Comparison of ENCODE assay signal across 8 cellular contexts in genomic region chr9:19097431-19097830, GRCh38. TPM values are rescaled to one million over a fixed set of nuclear protein-coding genes. Genes with fewer than 3 reads are reported as not detected.
A peak's percentile ranks its signal among the peaks of the same experiment; 100 is the strongest.
DNase-seq lines count a peak whose midpoint lies in the region; ATAC-seq, FAIRE-seq and TF ChIP-seq lines count a peak whose summit lies in the region.
"Not testable (repeated sequence)": the region's sequence is repeated elsewhere in the genome, so short reads cannot be mapped to it uniquely, and the experiment has no call there.

No MANE protein-coding gene starts in this region.

- intact Hi-C loops in activated B cell treated with CpG ODN at 0.5 μM for 24 hours (cut with micrococcal nuclease); endothelial cell of umbilical vein (cut with micrococcal nuclease): not testable (repeated sequence)

- H3K4me1 Mint-ChIP-seq in CD4-positive, CD25-positive, alpha-beta regulatory T cell = peaks cover 6 to 54% (median 32%) of the 10 kb centered on the region in 4 donors
- peaks cover 25% of the 10 kb centered on the region for H3K4me1 Mint-ChIP-seq in activated B cell treated with CpG ODN at 0.5 μM for 24 hours
- H3K4me1 Mint-ChIP-seq in activated CD8-positive, alpha-beta memory T cell treated with anti-CD3 and anti-CD28 coated beads, Interleukin-2, amount 10 ng/mL, durations not matched to agents 7 days and 5 days = peaks cover 42% of the 10 kb centered on the region
- peaks cover 24% of the 10 kb centered on the region for H3K4me1 Mint-ChIP-seq in activated naive CD8-positive, alpha-beta T cell (ENCODE audit: low read depth)
- peaks cover 50% of the 10 kb centered on the region for H3K4me1 Mint-ChIP-seq in stimulated activated naive CD8-positive, alpha-beta T cell treated with anti-CD3 and anti-CD28 coated beads, Interleukin-15, amount 100 ng/mL, for 72 hours

- not testable (repeated sequence) for H3K9ac ChIP-seq in OCI-LY1 (ENCODE audit: low read length); endothelial cell of umbilical vein (replicated peaks; ENCODE audit: extremely low read depth, insufficient read depth, low read length)

- peaks cover 13% of the 10 kb centered on the region for H3K36me3 Mint-ChIP-seq in CD4-positive, CD25-positive, alpha-beta regulatory T cell
- H3K36me3 Mint-ChIP-seq in activated B cell treated with CpG ODN at 0.5 μM for 24 hours (ENCODE audit: low read depth) = peaks cover 39% of the 10 kb centered on the region
- H3K36me3 Mint-ChIP-seq in activated CD8-positive, alpha-beta memory T cell treated with anti-CD3 and anti-CD28 coated beads, Interleukin-2, amount 10 ng/mL, durations not matched to agents 7 days and 5 days = peaks cover 47% of the 10 kb centered on the region
- H3K36me3 Mint-ChIP-seq in activated naive CD8-positive, alpha-beta T cell = not testable (repeated sequence)

- not testable (repeated sequence) for H4K20me1 ChIP-seq in OCI-LY1 (ENCODE audit: insufficient read depth, low read length); endothelial cell of umbilical vein (replicated peaks; ENCODE audit: control insufficient read depth, extremely low read depth, insufficient read depth, low read length)

- H3K4me3 Mint-ChIP-seq in CD4-positive, CD25-positive, alpha-beta regulatory T cell = peak overlapping the region; percentile 56 to 74 (median 68)
- not testable (repeated sequence) for H3K4me3 Mint-ChIP-seq in activated B cell treated with CpG ODN at 0.5 μM for 24 hours
- peak overlapping the region; percentile 18 for H3K4me3 Mint-ChIP-seq in activated CD8-positive, alpha-beta memory T cell treated with anti-CD3 and anti-CD28 coated beads, Interleukin-2, amount 10 ng/mL, durations not matched to agents 7 days and 5 days
- peak overlapping the region; percentile 23 for H3K4me3 Mint-ChIP-seq in activated naive CD8-positive, alpha-beta T cell
- H3K4me3 Mint-ChIP-seq in stimulated activated naive CD8-positive, alpha-beta T cell treated with anti-CD3 and anti-CD28 coated beads, Interleukin-15, amount 100 ng/mL, for 72 hours = peak overlapping the region; percentile 46 to 57

- POLR2A ChIA-PET in activated B cell treated with CpG ODN at 0.5 μM for 24 hours (lab: Charles Lee) = interaction anchor here (0.8 kb wide), 1 partner anchor 31 kb away, joined by 3 read pairs; no protein-coding TSS in a partner anchor
- POLR2A ChIA-PET in endothelial cell of umbilical vein (lab: Charles Lee) = not testable (repeated sequence)

- CTCF ChIA-PET in activated B cell treated with CpG ODN at 0.5 μM for 24 hours (lab: Charles Lee) = not testable (repeated sequence)
- CTCF ChIA-PET in activated CD8-positive, alpha-beta memory T cell treated with anti-CD3 and anti-CD28 coated beads, Interleukin-2, amount 10 ng/mL, durations not matched to agents 7 days and 5 days (lab: Charles Lee) = interaction anchor here (1.2 to 1.6 kb wide), 2 partner anchors 12 to 77 kb away, joined by 5 to 12 read pairs; no protein-coding TSS in a partner anchor
- CTCF ChIA-PET in endothelial cell of umbilical vein (lab: Charles Lee) = interaction anchor here (1.2 to 1.7 kb wide), 2 partner anchors 11 to 1286 kb away, joined by 5 to 6 read pairs; no protein-coding TSS in a partner anchor

- peaks cover 33% of the 10 kb centered on the region for H3K36me3 ChIP-seq in CD4-positive, CD25-positive, alpha-beta regulatory T cell (ENCODE audit: control insufficient read depth, insufficient read depth, low read length)
- H3K36me3 ChIP-seq in OCI-LY1 (ENCODE audit: insufficient read depth, low read length) = peaks cover 61% of the 10 kb centered on the region
- H3K36me3 ChIP-seq in endothelial cell of umbilical vein (ENCODE audit: control insufficient read depth in 2 of 2, extremely low read depth in 1 of 2, insufficient read depth in 2 of 2, low read length in 2 of 2) = not testable (repeated sequence)

- peak overlapping the region; percentile 25; the same call in 1 of the 2 replicates for H3K4me2 ChIP-seq in OCI-LY1 (ENCODE audit: low read length)
- peak overlapping the region; percentile 16 for H3K4me2 ChIP-seq in endothelial cell of umbilical vein (ENCODE audit: insufficient read depth, low read length)

- peak overlapping the region; percentile 7 to 72 (median 43) for H3K27ac Mint-ChIP-seq in CD4-positive, CD25-positive, alpha-beta regulatory T cell
- H3K27ac Mint-ChIP-seq in activated B cell treated with CpG ODN at 0.5 μM for 24 hours = peak overlapping the region; percentile 46
- H3K27ac Mint-ChIP-seq in activated CD8-positive, alpha-beta memory T cell treated with anti-CD3 and anti-CD28 coated beads, Interleukin-2, amount 10 ng/mL, durations not matched to agents 7 days and 5 days = peak overlapping the region; percentile 56
- not testable (repeated sequence) for H3K27ac Mint-ChIP-seq in activated naive CD8-positive, alpha-beta T cell; stimulated activated naive CD8-positive, alpha-beta T cell treated with anti-CD3 and anti-CD28 coated beads, Interleukin-15, amount 100 ng/mL, for 72 hours

- not testable (repeated sequence) for H3K9me2 ChIP-seq in OCI-LY1 (ENCODE audit: low read depth, low read length)

- not testable (repeated sequence) for TF ChIP-seq POLR2A in endothelial cell of umbilical vein (IDR thresholded peaks at IDR 0.05; ENCODE audit: low read depth, low read length)

- H3K4me3 ChIP-seq in CD4-positive, CD25-positive, alpha-beta regulatory T cell (ENCODE audit: low read depth, low read length) = peak overlapping the region; percentile 57
- H3K4me3 ChIP-seq in OCI-LY1 (ENCODE audit: low read depth, low read length, poor library complexity, severe bottlenecking); endothelial cell of umbilical vein (replicated peaks in 1 of 3; ENCODE audit: insufficient read depth in 1 of 3, low read depth in 1 of 3, low read length in 3 of 3): not testable (repeated sequence)

- peak; percentile 53 for FAIRE-seq in GM18507 (lab: Jason Lieb, UNC)
- FAIRE-seq in endothelial cell of umbilical vein (lab: Jason Lieb, UNC) = not testable (repeated sequence)

- H3K27me3 Mint-ChIP-seq in CD4-positive, CD25-positive, alpha-beta regulatory T cell; activated B cell treated with CpG ODN at 0.5 μM for 24 hours; activated CD8-positive, alpha-beta memory T cell treated with anti-CD3 and anti-CD28 coated beads, Interleukin-2, amount 10 ng/mL, durations not matched to agents 7 days and 5 days; activated naive CD8-positive, alpha-beta T cell; stimulated activated naive CD8-positive, alpha-beta T cell treated with anti-CD3 and anti-CD28 coated beads, Interleukin-15, amount 100 ng/mL, for 72 hours: not testable (repeated sequence)

- not testable (repeated sequence) for H3K27me3 ChIP-seq in CD4-positive, CD25-positive, alpha-beta regulatory T cell (ENCODE audit: control insufficient read depth, insufficient read depth, low read length); OCI-LY1 (ENCODE audit: insufficient read depth, low read length); endothelial cell of umbilical vein (ENCODE audit: control insufficient read depth in 2 of 2, insufficient read depth in 2 of 2, low read length in 2 of 2)

- not testable (repeated sequence) for H3K9me3 Mint-ChIP-seq in CD4-positive, CD25-positive, alpha-beta regulatory T cell; activated B cell treated with CpG ODN at 0.5 μM for 24 hours; activated CD8-positive, alpha-beta memory T cell treated with anti-CD3 and anti-CD28 coated beads, Interleukin-2, amount 10 ng/mL, durations not matched to agents 7 days and 5 days (ENCODE audit: low read depth); activated naive CD8-positive, alpha-beta T cell (ENCODE audit: low read depth); stimulated activated naive CD8-positive, alpha-beta T cell treated with anti-CD3 and anti-CD28 coated beads, Interleukin-15, amount 100 ng/mL, for 72 hours

- H3K9me1 ChIP-seq in endothelial cell of umbilical vein (replicated peaks; ENCODE audit: control insufficient read depth, extremely low read depth, insufficient read depth, low read length) = not testable (repeated sequence)

- H2AFZ ChIP-seq in OCI-LY1 (ENCODE audit: low read length); endothelial cell of umbilical vein (ENCODE audit: low read depth, low read length): not testable (repeated sequence)

- not testable (repeated sequence) for H3K27ac ChIP-seq in CD4-positive, CD25-positive, alpha-beta regulatory T cell (ENCODE audit: insufficient read depth, low read length, poor library complexity, severe bottlenecking); OCI-LY1 (ENCODE audit: low read depth, low read length, poor library complexity, severe bottlenecking); endothelial cell of umbilical vein (ENCODE audit: insufficient read depth, low read depth, low read length)

- DNase-seq in CD4-positive, CD25-positive, alpha-beta regulatory T cell; GM18507 (ENCODE audit: extremely low spot score, insufficient read length, low read depth); activated B cell treated with CpG ODN at 0.5 μM for 24 hours; activated CD8-positive, alpha-beta memory T cell treated with anti-CD3 and anti-CD28 coated beads, Interleukin-2, amount 10 ng/mL, durations not matched to agents 7 days and 5 days; endothelial cell of umbilical vein (ENCODE audit: low read depth, low spot score); stimulated activated naive CD8-positive, alpha-beta T cell treated with anti-CD3 and anti-CD28 coated beads, Interleukin-15, amount 100 ng/mL, for 72 hours: not testable (repeated sequence)

- peaks cover 28% of the 10 kb centered on the region for H3K4me1 ChIP-seq in CD4-positive, CD25-positive, alpha-beta regulatory T cell (ENCODE audit: control insufficient read depth, insufficient read depth, low read length, poor library complexity, severe bottlenecking)
- peaks cover 25% of the 10 kb centered on the region for H3K4me1 ChIP-seq in OCI-LY1 (ENCODE audit: insufficient read depth, low read length, severe bottlenecking)
- peaks cover 11% of the 10 kb centered on the region for H3K4me1 ChIP-seq in endothelial cell of umbilical vein (ENCODE audit: control insufficient read depth, extremely low read depth, insufficient read depth, low read length)

- ATAC-seq in CD4-positive, CD25-positive, alpha-beta regulatory T cell (ENCODE audit: low read depth in 2 of 2); activated B cell treated with CpG ODN at 0.5 μM for 24 hours (ENCODE audit: low read depth); activated CD8-positive, alpha-beta memory T cell treated with anti-CD3 and anti-CD28 coated beads, Interleukin-2, amount 10 ng/mL, durations not matched to agents 7 days and 5 days; stimulated activated naive CD8-positive, alpha-beta T cell treated with anti-CD3 and anti-CD28 coated beads, Interleukin-15, amount 100 ng/mL, for 72 hours: not testable (repeated sequence)

- TF ChIP-seq CTCF in OCI-LY1 (IDR thresholded peaks at IDR 0.05; ENCODE audit: low read length); activated B cell treated with CpG ODN at 0.5 μM for 24 hours (IDR thresholded peaks at IDR 0.05); endothelial cell of umbilical vein (IDR thresholded peaks at IDR 0.05; ENCODE audit: extremely low read depth in 1 of 2, insufficient read depth in 1 of 2, low read depth in 1 of 2, low read length in 2 of 2): not testable (repeated sequence)

- dilution Hi-C loops in endothelial cell of umbilical vein (cut with MboI; ENCODE audit: extremely low pct_ligation_motif_present, low sequenced_read_pairs) = not testable (repeated sequence)

- not testable (repeated sequence) for H3K9me3 ChIP-seq in CD4-positive, CD25-positive, alpha-beta regulatory T cell (ENCODE audit: control insufficient read depth in 2 of 2, low read length in 2 of 2); OCI-LY1 (ENCODE audit: low read length); endothelial cell of umbilical vein (replicated peaks; ENCODE audit: control insufficient read depth, insufficient read depth, low read length)

- H3F3A ChIP-seq in OCI-LY1 (ENCODE audit: insufficient read depth, low read length) = not testable (repeated sequence)

- not testable (repeated sequence) for BruUV-seq in endothelial cell of umbilical vein (replicated peaks; lab: Mats Ljungman, UMichigan)

- H3K79me2 ChIP-seq in OCI-LY1 (ENCODE audit: insufficient read depth, low read length) (peaks cover 62% of the 10 kb centered on the region), endothelial cell of umbilical vein (ENCODE audit: control insufficient read depth, insufficient read depth, low read length) (peaks cover 50% of the 10 kb centered on the region)

RNA-seq across cellular contexts. Expression of gene HAUS6, which starts 5.3 kb away (rescaled TPM):
- total RNA-seq in CD4-positive, CD25-positive, alpha-beta regulatory T cell = 13.2 TPM
- 1 to 10 TPM; 4.5 to 6.0 (median 5.4) TPM for polyA plus RNA-seq in CD4-positive, CD25-positive, alpha-beta regulatory T cell
- total RNA-seq in activated B cell treated with CpG ODN at 0.5 μM for 24 hours (13.7 and 15.3 TPM in 2 replicates), endothelial cell of umbilical vein (18.9 and 19.6 TPM in 2 replicates)
- total RNA-seq in activated CD8-positive, alpha-beta memory T cell treated with anti-CD3 and anti-CD28 coated beads, Interleukin-2, amount 10 ng/mL, durations not matched to agents 7 days and 5 days = 10 to 100 TPM; 30.7 to 32.7 TPM
- polyA plus RNA-seq in endothelial cell of umbilical vein = 3.5 and 4.5 TPM in 2 replicates
- polyA plus RNA-seq in endothelial cell of umbilical vein (2011; cell fraction: cytosol; rRNA removed) = 5.9 and 6.4 TPM in 2 replicates
- 10.1 and 13.1 TPM in 2 replicates for polyA plus RNA-seq in endothelial cell of umbilical vein (2011; cell fraction: nucleus; rRNA removed)
- polyA plus RNA-seq in endothelial cell of umbilical vein (2012) = 13.1 and 16.9 TPM in 2 replicates
- polyA minus RNA-seq in endothelial cell of umbilical vein = 8.0 and 8.1 TPM in 2 replicates
- 17.8 TPM for polyA minus RNA-seq in endothelial cell of umbilical vein (2011; cell fraction: cytosol; rRNA and poly(A)+ RNA removed)
- 8.1 and 10.0 TPM in 2 replicates for polyA minus RNA-seq in endothelial cell of umbilical vein (2011; cell fraction: nucleus; rRNA and poly(A)+ RNA removed)

RNA-seq across cellular contexts. Expression of gene PLIN2, which starts 29.9 kb away (rescaled TPM):
- total RNA-seq in CD4-positive, CD25-positive, alpha-beta regulatory T cell = 58.4 TPM
- 10 to 100 TPM; 72.0 to 93.1 (median 79.8) TPM for polyA plus RNA-seq in CD4-positive, CD25-positive, alpha-beta regulatory T cell
- total RNA-seq in activated B cell treated with CpG ODN at 0.5 μM for 24 hours (13.3 and 16.0 TPM in 2 replicates), endothelial cell of umbilical vein (44.7 and 45.5 TPM in 2 replicates)
- total RNA-seq in activated CD8-positive, alpha-beta memory T cell treated with anti-CD3 and anti-CD28 coated beads, Interleukin-2, amount 10 ng/mL, durations not matched to agents 7 days and 5 days = 10 to 100 TPM; 48.3 to 53.2 TPM
- polyA plus RNA-seq in endothelial cell of umbilical vein = 76.8 and 95.0 TPM in 2 replicates
- polyA plus RNA-seq in endothelial cell of umbilical vein (2011; cell fraction: cytosol; rRNA removed) = 88.0 and 92.2 TPM in 2 replicates
- 45.9 and 46.6 TPM in 2 replicates for polyA plus RNA-seq in endothelial cell of umbilical vein (2011; cell fraction: nucleus; rRNA removed)
- polyA plus RNA-seq in endothelial cell of umbilical vein (2012) = 79.0 and 81.8 TPM in 2 replicates
- polyA minus RNA-seq in endothelial cell of umbilical vein = 118 and 123 TPM in 2 replicates
- polyA minus RNA-seq in endothelial cell of umbilical vein (2011; cell fraction: cytosol; rRNA and poly(A)+ RNA removed) = 4.2 TPM
- polyA minus RNA-seq in endothelial cell of umbilical vein (2011; cell fraction: nucleus; rRNA and poly(A)+ RNA removed) = 27.9 and 36.1 TPM in 2 replicates

RNA-seq across cellular contexts. Expression of gene RRAGA, which starts 48.2 kb away (rescaled TPM):
- total RNA-seq in CD4-positive, CD25-positive, alpha-beta regulatory T cell = 36.0 TPM
- polyA plus RNA-seq in CD4-positive, CD25-positive, alpha-beta regulatory T cell = 100 to 1,000 TPM; 118 to 145 (median 124) TPM
- total RNA-seq in activated B cell treated with CpG ODN at 0.5 μM for 24 hours = 44.6 and 45.0 TPM in 2 replicates
- total RNA-seq in activated CD8-positive, alpha-beta memory T cell treated with anti-CD3 and anti-CD28 coated beads, Interleukin-2, amount 10 ng/mL, durations not matched to agents 7 days and 5 days = 10 to 100 TPM; 43.5 to 49.7 TPM
- total RNA-seq in endothelial cell of umbilical vein = 78.5 and 81.2 TPM in 2 replicates
- 88.3 and 95.6 TPM in 2 replicates for polyA plus RNA-seq in endothelial cell of umbilical vein
- polyA plus RNA-seq in endothelial cell of umbilical vein (2011; cell fraction: cytosol; rRNA removed) = 95.0 and 95.7 TPM in 2 replicates
- 45.9 and 46.5 TPM in 2 replicates for polyA plus RNA-seq in endothelial cell of umbilical vein (2011; cell fraction: nucleus; rRNA removed)
- 96.7 and 107 TPM in 2 replicates for polyA plus RNA-seq in endothelial cell of umbilical vein (2012)
- polyA minus RNA-seq in endothelial cell of umbilical vein = 88.0 and 101 TPM in 2 replicates
- polyA minus RNA-seq in endothelial cell of umbilical vein (2011; cell fraction: cytosol; rRNA and poly(A)+ RNA removed) = 28.3 TPM
- polyA minus RNA-seq in endothelial cell of umbilical vein (2011; cell fraction: nucleus; rRNA and poly(A)+ RNA removed) = 23.0 and 31.7 TPM in 2 replicates
